In the genomic region with DNA sequence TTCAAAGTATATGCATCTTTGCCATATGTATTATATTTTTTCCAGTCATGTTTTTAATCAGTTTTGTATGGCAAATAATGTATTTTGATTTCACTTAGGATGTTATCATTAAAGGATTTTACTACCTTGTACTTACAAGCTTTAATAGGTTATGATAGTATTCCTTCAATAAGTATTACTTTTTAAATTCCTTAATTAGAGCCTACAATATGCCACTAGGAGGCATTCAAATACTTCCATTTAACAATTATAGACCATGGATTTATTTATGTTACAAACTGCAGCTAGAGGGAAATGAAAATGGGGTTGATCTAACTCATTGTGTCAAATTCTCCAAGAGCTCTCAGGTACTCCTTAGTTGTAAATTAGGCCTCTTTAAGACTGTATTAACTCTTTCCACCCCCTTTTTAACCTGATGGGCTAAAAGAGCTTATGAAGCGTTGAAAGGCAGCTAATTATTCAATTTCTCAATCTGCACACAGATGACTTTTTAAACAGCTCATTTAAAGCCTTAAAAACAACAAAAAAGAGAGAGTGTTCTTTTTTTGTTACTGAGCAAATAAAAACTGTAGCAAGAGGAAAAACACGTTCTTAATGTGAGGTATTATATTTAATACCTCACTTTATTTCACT, we compare ENCODE assay signal across 9 cellular contexts.
A peak's percentile ranks its signal among the peaks of the same experiment; 100 is the strongest.
DNase-seq lines count a peak whose midpoint lies in the region; ATAC-seq and TF ChIP-seq lines count a peak whose summit lies in the region.
"Had no signal": no experiment of that assay in that cellular context is flagged by ENCODE, and none has a peak within 500 bp of the region (broad histone marks: within the 10 kb centered on the region; RNA-seq: fewer than 3 reads in every experiment).

No MANE protein-coding gene starts in this region.

- TF ChIP-seq RAD21 in liver (IDR thresholded peaks at IDR 0.05) = peak; percentile 85 to 86

- H3K36me3 ChIP-seq in liver (ENCODE audit: control insufficient read depth in 4 of 4, insufficient read depth in 3 of 4, low read depth in 1 of 4, low read length in 3 of 4) = peaks cover 0 to 3% (median 0%) of the 10 kb centered on the region in 4 donors

- DNase-seq in NB4 (ENCODE audit: low read depth) (peak; percentile 31), amniotic epithelial cell (ENCODE audit: low read depth) (peak; percentile 21), G401 (ENCODE audit: low spot score) (no peak)
- DNase-seq: stimulated activated naive CD8-positive, alpha-beta T cell treated with anti-CD3 and anti-CD28 coated beads, Interleukin-15, Interleukin-2, amounts not matched to agents 100 U/mL and 50 U/mL, for 24 hours had no signal

- 15% methylated on average over 2 of the region's 2 CpGs for WGBS in liver

- TF ChIP-seq POLR2A in NB4 (IDR thresholded peaks at IDR 0.05; ENCODE audit: extremely low read depth, insufficient read length) = no peak

- TF ChIP-seq CTCF in C4-2B (conservative IDR thresholded peaks at IDR 0.05) (peak; percentile 81), NB4 (IDR thresholded peaks at IDR 0.05; ENCODE audit: low read depth, low read length) (no peak), liver (IDR thresholded peaks at IDR 0.05; ENCODE audit: low read depth, low read length, missing input control) (peak; percentile 50)

- no peak overlapping the region for H3K9ac ChIP-seq in liver (ENCODE audit: low read depth in 1 of 2, low read length in 2 of 2)

- ATAC-seq in HG02852 (IDR thresholded peaks at IDR 0.05; ENCODE audit: unreplicated experiment) = no peak
- no peak for ATAC-seq in GM21381 (IDR thresholded peaks at IDR 0.05; ENCODE audit: unreplicated experiment)
- ATAC-seq in GM21717 (IDR thresholded peaks at IDR 0.05; ENCODE audit: unreplicated experiment) = no peak
- ATAC-seq: stimulated activated naive CD8-positive, alpha-beta T cell treated with anti-CD3 and anti-CD28 coated beads, Interleukin-15, Interleukin-2, amounts not matched to agents 100 U/mL and 50 U/mL, for 24 hours had no signal

- peaks cover 1 to 35% (median 19%) of the 10 kb centered on the region in 4 donors for H3K4me1 ChIP-seq in liver (ENCODE audit: control insufficient read depth in 4 of 4, insufficient read depth in 4 of 4, low read length in 3 of 4)

- in situ Hi-C loops in G401 (cut with HindIII; ENCODE audit: low sequenced_read_pairs) = no loop called here

- H3K9me3 ChIP-seq in liver (ENCODE audit: control insufficient read depth in 4 of 4, low read length in 3 of 4) = no peaks in the 10 kb centered on the region

- H3K4me3 ChIP-seq in NB4 (ENCODE audit: low read depth, low read length) (no peak overlapping the region), liver (ENCODE audit: low read depth in 1 of 3, low read length in 3 of 3) (no peak overlapping the region)

- no peaks in the 10 kb centered on the region for H3K27me3 ChIP-seq in liver (ENCODE audit: control insufficient read depth in 4 of 4, insufficient read depth in 4 of 4, low read length in 3 of 4)

- no peak overlapping the region for H3K27ac ChIP-seq in C4-2B
- peak overlapping the region in 1 of 2 donors; percentile 35 for H3K27ac ChIP-seq in liver (ENCODE audit: low read depth in 1 of 2, low read length in 2 of 2)

TF ChIP-seq in liver, 16 proteins besides CTCF, POLR2A, EP300 and RAD21:
- TF ChIP-seq NR2F2 (IDR thresholded peaks at IDR 0.05) = no peak
- TF ChIP-seq RXRA (IDR thresholded peaks at IDR 0.05) = no peak
- no peak for TF ChIP-seq GABPA (IDR thresholded peaks at IDR 0.05 in 1 of 2, conservative IDR thresholded peaks at IDR 0.05 in 1 of 2)
- TF ChIP-seq SP1 (IDR thresholded peaks at IDR 0.05) = no peak
- TF ChIP-seq EGR1 (IDR thresholded peaks at IDR 0.05; ENCODE audit: low read depth in 2 of 2) = no peak
- no peak for TF ChIP-seq FOXA2 (IDR thresholded peaks at IDR 0.05)
- TF ChIP-seq YY1 (IDR thresholded peaks at IDR 0.05) = no peak
- TF ChIP-seq, protein P1, sequence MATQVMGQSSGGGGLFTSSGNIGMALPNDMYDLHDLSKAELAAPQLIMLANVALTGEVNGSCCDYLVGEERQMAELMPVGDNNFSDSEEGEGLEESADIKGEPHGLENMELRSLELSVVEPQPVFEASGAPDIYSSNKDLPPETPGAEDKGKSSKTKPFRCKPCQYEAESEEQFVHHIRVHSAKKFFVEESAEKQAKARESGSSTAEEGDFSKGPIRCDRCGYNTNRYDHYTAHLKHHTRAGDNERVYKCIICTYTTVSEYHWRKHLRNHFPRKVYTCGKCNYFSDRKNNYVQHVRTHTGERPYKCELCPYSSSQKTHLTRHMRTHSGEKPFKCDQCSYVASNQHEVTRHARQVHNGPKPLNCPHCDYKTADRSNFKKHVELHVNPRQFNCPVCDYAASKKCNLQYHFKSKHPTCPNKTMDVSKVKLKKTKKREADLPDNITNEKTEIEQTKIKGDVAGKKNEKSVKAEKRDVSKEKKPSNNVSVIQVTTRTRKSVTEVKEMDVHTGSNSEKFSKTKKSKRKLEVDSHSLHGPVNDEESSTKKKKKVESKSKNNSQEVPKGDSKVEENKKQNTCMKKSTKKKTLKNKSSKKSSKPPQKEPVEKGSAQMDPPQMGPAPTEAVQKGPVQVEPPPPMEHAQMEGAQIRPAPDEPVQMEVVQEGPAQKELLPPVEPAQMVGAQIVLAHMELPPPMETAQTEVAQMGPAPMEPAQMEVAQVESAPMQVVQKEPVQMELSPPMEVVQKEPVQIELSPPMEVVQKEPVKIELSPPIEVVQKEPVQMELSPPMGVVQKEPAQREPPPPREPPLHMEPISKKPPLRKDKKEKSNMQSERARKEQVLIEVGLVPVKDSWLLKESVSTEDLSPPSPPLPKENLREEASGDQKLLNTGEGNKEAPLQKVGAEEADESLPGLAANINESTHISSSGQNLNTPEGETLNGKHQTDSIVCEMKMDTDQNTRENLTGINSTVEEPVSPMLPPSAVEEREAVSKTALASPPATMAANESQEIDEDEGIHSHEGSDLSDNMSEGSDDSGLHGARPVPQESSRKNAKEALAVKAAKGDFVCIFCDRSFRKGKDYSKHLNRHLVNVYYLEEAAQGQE (IDR thresholded peaks at IDR 0.05) = no peak
- TF ChIP-seq, protein P2, sequence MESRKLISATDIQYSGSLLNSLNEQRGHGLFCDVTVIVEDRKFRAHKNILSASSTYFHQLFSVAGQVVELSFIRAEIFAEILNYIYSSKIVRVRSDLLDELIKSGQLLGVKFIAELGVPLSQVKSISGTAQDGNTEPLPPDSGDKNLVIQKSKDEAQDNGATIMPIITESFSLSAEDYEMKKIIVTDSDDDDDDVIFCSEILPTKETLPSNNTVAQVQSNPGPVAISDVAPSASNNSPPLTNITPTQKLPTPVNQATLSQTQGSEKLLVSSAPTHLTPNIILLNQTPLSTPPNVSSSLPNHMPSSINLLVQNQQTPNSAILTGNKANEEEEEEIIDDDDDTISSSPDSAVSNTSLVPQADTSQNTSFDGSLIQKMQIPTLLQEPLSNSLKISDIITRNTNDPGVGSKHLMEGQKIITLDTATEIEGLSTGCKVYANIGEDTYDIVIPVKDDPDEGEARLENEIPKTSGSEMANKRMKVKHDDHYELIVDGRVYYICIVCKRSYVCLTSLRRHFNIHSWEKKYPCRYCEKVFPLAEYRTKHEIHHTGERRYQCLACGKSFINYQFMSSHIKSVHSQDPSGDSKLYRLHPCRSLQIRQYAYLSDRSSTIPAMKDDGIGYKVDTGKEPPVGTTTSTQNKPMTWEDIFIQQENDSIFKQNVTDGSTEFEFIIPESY (IDR thresholded peaks at IDR 0.05) = no peak
- no peak for TF ChIP-seq FOXA1 (IDR thresholded peaks at IDR 0.05)
- no peak for TF ChIP-seq HNF4A (conservative IDR thresholded peaks at IDR 0.05)
- TF ChIP-seq, protein P3, sequence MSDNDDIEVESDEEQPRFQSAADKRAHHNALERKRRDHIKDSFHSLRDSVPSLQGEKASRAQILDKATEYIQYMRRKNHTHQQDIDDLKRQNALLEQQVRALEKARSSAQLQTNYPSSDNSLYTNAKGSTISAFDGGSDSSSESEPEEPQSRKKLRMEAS (IDR thresholded peaks at IDR 0.05) = no peak
